9 cellular contexts compared by ENCODE assay signal in the genomic region with DNA sequence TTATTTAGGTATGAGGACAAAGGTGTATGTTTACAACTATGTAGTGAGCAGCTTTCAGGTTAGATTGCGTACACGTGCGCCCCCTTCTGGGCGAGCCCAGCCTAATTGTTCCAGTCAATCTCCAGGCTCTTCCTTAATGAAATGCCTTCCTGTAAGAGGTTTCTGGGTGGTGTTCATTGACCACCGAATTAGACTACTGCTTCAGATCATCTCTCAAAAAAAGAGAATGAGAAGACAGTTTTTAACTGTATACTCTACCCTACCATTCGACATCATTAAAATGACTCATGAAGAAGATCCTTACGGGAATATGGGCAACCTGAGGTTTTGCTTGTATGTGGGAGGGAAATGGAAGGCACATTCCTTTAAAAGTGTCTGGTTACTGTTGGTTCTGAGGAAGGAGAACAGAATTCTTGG. TPM values are rescaled to one million over a fixed set of nuclear protein-coding genes. Genes with fewer than 3 reads are reported as not detected.
A peak's percentile ranks its signal among the peaks of the same experiment; 100 is the strongest.
DNase-seq lines count a peak whose midpoint lies in the region; ATAC-seq and TF ChIP-seq lines count a peak whose summit lies in the region.
"Had no signal": no experiment of that assay in that cellular context is flagged by ENCODE, and none has a peak within 500 bp of the region (broad histone marks: within the 10 kb centered on the region; RNA-seq: fewer than 3 reads in every experiment).

No MANE protein-coding gene starts in this region.

- DNase-seq in AG20443 (ENCODE audit: low spot score) = peak; percentile 36
- DNase-seq in NCI-H748 (lab: John Stamatoyannopoulos, UW; ENCODE audit: unreplicated experiment) = peak; percentile 60
- peak; percentile 31 for DNase-seq in activated T-helper 2 cell treated with anti-CD3 and anti-CD28 coated beads, Interferon-gamma antibody, Interleukin-2, Interleukin-4, amounts not matched to agents 10 μg/mL and 5 μg/mL and 100 μg/mL, durations not matched to agents 14 hours and 24 hours and 36 hours (ENCODE audit: low spot score)
- peak; percentile 73 for DNase-seq in left cardiac atrium
- DNase-seq in sigmoid colon = peak; percentile 85
- no peak for DNase-seq in DMS79 (lab: John Stamatoyannopoulos, UW)

- intact Hi-C loops in activated T-helper 2 cell treated with anti-CD3 and anti-CD28 coated beads, Interferon-gamma antibody, Interleukin-2, Interleukin-4, amounts not matched to agents 10 μg/mL and 5 μg/mL and 100 μg/mL, durations not matched to agents 14 hours and 24 hours and 36 hours (cut with micrococcal nuclease) = loop anchor here (1.0 kb wide), 1 partner anchor 131 kb away; no protein-coding TSS in a partner anchor
- intact Hi-C loops in left cardiac atrium (cut with DNase I) (loop anchor here in 1 of 2 donors (5.0 kb wide), 1 partner anchor 132 kb away; no protein-coding TSS in a partner anchor), sigmoid colon (cut with DNase I) (loop anchor here (5.0 kb wide), 1 partner anchor 127 kb away; no protein-coding TSS in a partner anchor)

- no peaks in the 10 kb centered on the region for H3K4me1 Mint-ChIP-seq in activated T-helper 2 cell treated with anti-CD3 and anti-CD28 coated beads, Interferon-gamma antibody, Interleukin-2, Interleukin-4, amounts not matched to agents 10 μg/mL and 5 μg/mL and 100 μg/mL, durations not matched to agents 14 hours and 24 hours and 36 hours (ENCODE audit: low read depth)

- H3K9me3 Mint-ChIP-seq in activated T-helper 2 cell treated with anti-CD3 and anti-CD28 coated beads, Interferon-gamma antibody, Interleukin-2, Interleukin-4, amounts not matched to agents 10 μg/mL and 5 μg/mL and 100 μg/mL, durations not matched to agents 14 hours and 24 hours and 36 hours = no peaks in the 10 kb centered on the region

- ATAC-seq in GM18868 (IDR thresholded peaks at IDR 0.05; ENCODE audit: unreplicated experiment) = peak; percentile 90
- ATAC-seq in HG03066 (IDR thresholded peaks at IDR 0.05; ENCODE audit: low read depth, unreplicated experiment) = peak; percentile 71
- peak; percentile 68 to 77 for ATAC-seq in left cardiac atrium

- no peaks in the 10 kb centered on the region for H3K36me3 ChIP-seq in sigmoid colon
- H3K36me3 ChIP-seq: neutrophil had no signal

- WGBS in sigmoid colon, 2 donors = 21 to 22% methylated on average over 7 of the region's 7 CpGs

- H3K36me3 Mint-ChIP-seq in activated T-helper 2 cell treated with anti-CD3 and anti-CD28 coated beads, Interferon-gamma antibody, Interleukin-2, Interleukin-4, amounts not matched to agents 10 μg/mL and 5 μg/mL and 100 μg/mL, durations not matched to agents 14 hours and 24 hours and 36 hours (ENCODE audit: low read depth) = no peaks in the 10 kb centered on the region

- no peak overlapping the region for H3K27ac Mint-ChIP-seq in activated T-helper 2 cell treated with anti-CD3 and anti-CD28 coated beads, Interferon-gamma antibody, Interleukin-2, Interleukin-4, amounts not matched to agents 10 μg/mL and 5 μg/mL and 100 μg/mL, durations not matched to agents 14 hours and 24 hours and 36 hours

- no peak overlapping the region for H3K4me3 Mint-ChIP-seq in activated T-helper 2 cell treated with anti-CD3 and anti-CD28 coated beads, Interferon-gamma antibody, Interleukin-2, Interleukin-4, amounts not matched to agents 10 μg/mL and 5 μg/mL and 100 μg/mL, durations not matched to agents 14 hours and 24 hours and 36 hours (ENCODE audit: low read depth)

- H3K27me3 ChIP-seq in sigmoid colon = no peaks in the 10 kb centered on the region
- H3K27me3 ChIP-seq: neutrophil had no signal

- peaks cover 0 to 17% (median 9%) of the 10 kb centered on the region in 4 donors for H3K4me1 ChIP-seq in sigmoid colon

- no peak for TF ChIP-seq EP300 in sigmoid colon (IDR thresholded peaks at IDR 0.05)

- peak overlapping the region in 2 of 4 donors; percentile 33 to 34 for H3K4me3 ChIP-seq in sigmoid colon

- no peaks in the 10 kb centered on the region for H3K27me3 Mint-ChIP-seq in activated T-helper 2 cell treated with anti-CD3 and anti-CD28 coated beads, Interferon-gamma antibody, Interleukin-2, Interleukin-4, amounts not matched to agents 10 μg/mL and 5 μg/mL and 100 μg/mL, durations not matched to agents 14 hours and 24 hours and 36 hours (ENCODE audit: low read depth)

- H3K27ac ChIP-seq in sigmoid colon = peak overlapping the region; percentile 25 to 61 (median 38)
- H3K27ac ChIP-seq: neutrophil had no signal

- peak in 2 of 4 experiments; percentile 29 to 42 for TF ChIP-seq CTCF in sigmoid colon (IDR thresholded peaks at IDR 0.05)

- TF ChIP-seq POLR2A in sigmoid colon (IDR thresholded peaks at IDR 0.05) = no peak

- H3K9me3 ChIP-seq in sigmoid colon = no peaks in the 10 kb centered on the region
- H3K9me3 ChIP-seq: neutrophil had no signal

RNA-seq across cellular contexts. Expression of a gene that starts 2.1 kb away (rescaled TPM):
- total RNA-seq in activated T-helper 2 cell treated with anti-CD3 and anti-CD28 coated beads, Interferon-gamma antibody, Interleukin-2, Interleukin-4, amounts not matched to agents 10 μg/mL and 5 μg/mL and 100 μg/mL, durations not matched to agents 14 hours and 24 hours and 36 hours = not detected in 2 replicates
- 100 to 1,000 TPM; 130 to 180 TPM for total RNA-seq in left cardiac atrium
- total RNA-seq in sigmoid colon = 100 to 1,000 TPM in 3 of 4 donors, 10 to 100 TPM in 1; 85.2 to 363 (median 139) TPM
- 10 to 100 TPM; 16.6 to 88.4 (median 44.4) TPM for polyA plus RNA-seq in sigmoid colon

RNA-seq across cellular contexts. Expression of a gene that starts 51.3 kb away (rescaled TPM):
- total RNA-seq in activated T-helper 2 cell treated with anti-CD3 and anti-CD28 coated beads, Interferon-gamma antibody, Interleukin-2, Interleukin-4, amounts not matched to agents 10 μg/mL and 5 μg/mL and 100 μg/mL, durations not matched to agents 14 hours and 24 hours and 36 hours = not detected in 2 replicates
- total RNA-seq in left cardiac atrium (not detected), sigmoid colon (not detected)
- not detected for polyA plus RNA-seq in sigmoid colon

Comparison
In these comparisons a context has a peak if more than half of its experiments do, and no peak if none do; other contexts are left out.
1. RNA of a gene that starts 2.1 kb away (total RNA-seq): 130 to 180 TPM in left cardiac atrium and 85.2 to 363 TPM in sigmoid colon; not detected in activated T-helper 2 cell treated with anti-CD3 and anti-CD28 coated beads, Interferon-gamma antibody, Interleukin-2, Interleukin-4, amounts not matched to agents 10 μg/mL and 5 μg/mL and 100 μg/mL, durations not matched to agents 14 hours and 24 hours and 36 hours; every median in the first group is over 10 times any median in the second.
2. Peak in every context shown above with its lines, with median percentiles within 50 percentile points of each other: ATAC-seq.